ENCODE assay signal across 8 cellular contexts in the genomic region with DNA sequence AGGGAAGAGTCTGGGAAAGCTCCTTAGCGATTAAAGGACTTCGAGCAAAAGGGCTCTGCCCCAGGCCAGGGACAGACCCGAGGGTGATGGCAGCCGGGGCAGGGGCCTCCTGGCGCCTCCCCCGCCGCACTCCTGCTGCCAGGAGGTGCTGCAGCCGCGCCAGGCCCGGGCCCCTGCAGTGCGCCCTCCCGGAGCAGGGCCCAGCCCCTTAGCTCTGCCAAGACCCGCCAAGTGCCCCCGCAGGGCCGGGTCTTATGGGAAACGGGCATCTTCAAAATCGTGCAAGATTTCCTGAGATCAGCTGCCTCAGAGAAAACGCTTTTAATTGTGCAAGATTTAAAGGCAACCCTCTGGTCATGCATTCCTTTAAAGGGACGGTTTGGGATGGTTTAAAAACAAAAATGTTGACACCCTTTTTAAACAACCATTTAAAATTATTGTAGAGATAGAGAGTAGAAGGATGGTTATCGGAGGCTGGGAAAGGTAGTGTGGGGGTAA. TPM values are rescaled to one million over a fixed set of nuclear protein-coding genes. Genes with fewer than 3 reads are reported as not detected.
A peak's percentile ranks its signal among the peaks of the same experiment; 100 is the strongest.
DNase-seq lines count a peak whose midpoint lies in the region; ATAC-seq, FAIRE-seq and TF ChIP-seq lines count a peak whose summit lies in the region.

No MANE protein-coding gene starts in this region.

- DNase-seq in BJ (ENCODE audit: low read depth) (no peak), GM19239 (ENCODE audit: insufficient read length, low spot score) (peak; percentile 18), left ventricle myocardium inferior (no peak), sciatic nerve (ENCODE audit: low spot score) (no peak), G401 (ENCODE audit: low spot score) (no peak), putamen (ENCODE audit: low spot score) (no peak)
- DNase-seq in activated T-cell treated with anti-CD3 and anti-CD28 coated beads, Interleukin-2, amount 50 U/mL, for 24 hours: no peak

- in situ Hi-C loops in G401 (cut with HindIII; ENCODE audit: low sequenced_read_pairs): no loop called here

- CTCF ChIA-PET in BJ (lab: Yijun Ruan, JAX): interaction anchor here (0.7 to 2.4 kb wide), 9 partner anchors 10 to 117 kb away, joined by 3 to 10 read pairs (median 4); a partner anchor contains a TSS

- peak overlapping the region; percentile 93 for H3K27ac ChIP-seq in left ventricle myocardium inferior (replicated peaks)

- peak overlapping the region; percentile 76 for H3K4me3 Mint-ChIP-seq in activated T-cell treated with anti-CD3 and anti-CD28 coated beads, Interleukin-2, amount 50 U/mL, for 24 hours

- no peak for TF ChIP-seq CTCF in BJ (IDR thresholded peaks at IDR 0.05; ENCODE audit: insufficient read depth, low read depth, low read length)
- TF ChIP-seq CTCF in left ventricle myocardium inferior (IDR thresholded peaks at IDR 0.05; ENCODE audit: borderline replicate concordance): no peak

- peaks cover 3% of the 10 kb centered on the region for H3K36me3 Mint-ChIP-seq in activated T-cell treated with anti-CD3 and anti-CD28 coated beads, Interleukin-2, amount 50 U/mL, for 24 hours (ENCODE audit: low read depth)

- no peaks in the 10 kb centered on the region for H3K9me3 Mint-ChIP-seq in activated T-cell treated with anti-CD3 and anti-CD28 coated beads, Interleukin-2, amount 50 U/mL, for 24 hours

- H3K4me3 ChIP-seq in BJ (ENCODE audit: low read depth, low read length) (peak overlapping the region; percentile 79), left ventricle myocardium inferior (peak overlapping the region; percentile 91)

- FAIRE-seq in GM19239 (lab: Jason Lieb, UNC): peak; percentile 58

- peaks cover 32% of the 10 kb centered on the region for H3K4me1 Mint-ChIP-seq in activated T-cell treated with anti-CD3 and anti-CD28 coated beads, Interleukin-2, amount 50 U/mL, for 24 hours (ENCODE audit: low read depth)

- H3K27me3 ChIP-seq in BJ (ENCODE audit: control insufficient read depth, insufficient read depth, low read length): no peaks in the 10 kb centered on the region
- H3K27me3 ChIP-seq in left ventricle myocardium inferior (ENCODE audit: low read depth): no peaks in the 10 kb centered on the region

- ATAC-seq in HG03280 (IDR thresholded peaks at IDR 0.05; ENCODE audit: unreplicated experiment) (peak; percentile 54), sciatic nerve (peak; percentile 67)

- POLR2A ChIA-PET in BJ (lab: Charles Lee): no interaction called here

- no peaks in the 10 kb centered on the region for H3K9me3 ChIP-seq in left ventricle myocardium inferior (replicated peaks)

- no peak overlapping the region for H3K27ac Mint-ChIP-seq in activated T-cell treated with anti-CD3 and anti-CD28 coated beads, Interleukin-2, amount 50 U/mL, for 24 hours

- intact Hi-C loops in left ventricle myocardium inferior (cut with micrococcal nuclease): loop anchor here (10.0 kb wide), 1 partner anchor 112 kb away; a partner anchor contains a TSS
- intact Hi-C loops in sciatic nerve (cut with DNase I): no loop called here

- H3K4me1 ChIP-seq in left ventricle myocardium inferior: peaks cover 42% of the 10 kb centered on the region

- H3K27me3 Mint-ChIP-seq in activated T-cell treated with anti-CD3 and anti-CD28 coated beads, Interleukin-2, amount 50 U/mL, for 24 hours: peaks cover 6% of the 10 kb centered on the region

- H3K36me3 ChIP-seq in BJ (ENCODE audit: control insufficient read depth, insufficient read depth, low read length): no peaks in the 10 kb centered on the region
- peaks cover 3% of the 10 kb centered on the region for H3K36me3 ChIP-seq in left ventricle myocardium inferior

RNA-seq across cellular contexts. Expression of a gene that starts 52.4 kb away (rescaled TPM):
- 12.1 and 13.9 TPM in 2 replicates for polyA plus RNA-seq in BJ (2011; rRNA removed)
- 15.9 and 16.6 TPM in 2 replicates for polyA minus RNA-seq in BJ (2011; rRNA and poly(A)+ RNA removed)
- total RNA-seq in left ventricle myocardium inferior: 26.4 TPM
- total RNA-seq in sciatic nerve: 45.1 TPM
- 20.1 and 23.5 TPM in 2 replicates for total RNA-seq in G401 (2014; rRNA removed; shearing (Covaris generic))
